Comparison of ENCODE assay signal across 29 cellular contexts in genomic region chr15:28888900-28889299, GRCh38. TPM values are rescaled to one million over a fixed set of nuclear protein-coding genes. Genes with fewer than 3 reads are reported as not detected.
DNase-seq lines count a peak whose midpoint lies in the region; ATAC-seq and TF ChIP-seq lines count a peak whose summit lies in the region.
"Had no signal": no experiment of that assay in that cellular context is flagged by ENCODE, and none has a peak within 500 bp of the region (broad histone marks: within the 10 kb centered on the region; RNA-seq: fewer than 3 reads in every experiment).

No MANE protein-coding gene starts in this region.

- H3K4me1 Mint-ChIP-seq in CD8-positive, alpha-beta T cell (ENCODE audit: low read depth): peaks cover 75% of the 10 kb centered on the region
- H3K4me1 Mint-ChIP-seq in nephron: peaks cover 39% of the 10 kb centered on the region
- H3K4me1 Mint-ChIP-seq: memory B cell had no signal

- peak; percentile 44 for DNase-seq in Ammon's horn (ENCODE audit: low spot score)
- DNase-seq in CD8-positive, alpha-beta T cell: no peak
- DNase-seq in astrocyte of the hippocampus (ENCODE audit: low read depth, low spot score): peak; percentile 46
- no peak for DNase-seq in activated CD4-positive, CD25-positive, alpha-beta regulatory T cell (lab: John Stamatoyannopoulos, UW)
- DNase-seq: Calu3; erythroblast; GM23248; kidney glomerular epithelial cell; naive B cell; NCI-H1436; NCI-H2171; OCI-M1; SHP77 treated with DMSO at 0.1 percent for 48 hours; small intestine; stimulated activated CD8-positive, alpha-beta memory T cell treated with anti-CD3 and anti-CD28 coated beads, Interleukin-4, amount 100 ng/mL, for 48 hours; testis; WERI-Rb-1 had no signal

- no peak for ATAC-seq in CD8-positive, alpha-beta T cell
- ATAC-seq in HG03378 (IDR thresholded peaks at IDR 0.05; ENCODE audit: unreplicated experiment) (no peak), GM18861 (IDR thresholded peaks at IDR 0.05; ENCODE audit: unreplicated experiment) (no peak)

- peaks cover 3% of the 10 kb centered on the region for H3K36me3 Mint-ChIP-seq in CD8-positive, alpha-beta T cell
- no peaks in the 10 kb centered on the region for H3K36me3 Mint-ChIP-seq in nephron (ENCODE audit: low read depth)
- H3K36me3 Mint-ChIP-seq: memory B cell, naive B cell had no signal

- peak overlapping the region; percentile 72 for H3K4me3 ChIP-seq in CD8-positive, alpha-beta T cell (ENCODE audit: low read depth, low read length)
- H3K4me3 ChIP-seq: GM23248, prostate gland, testis had no signal

- CTCF ChIA-PET in CD8-positive, alpha-beta T cell (lab: Charles Lee): interaction anchor here (1.3 kb wide), 1 partner anchor 85 kb away, joined by 5 read pairs; no protein-coding TSS in a partner anchor

- H3K4me3 Mint-ChIP-seq in CD8-positive, alpha-beta T cell: peak overlapping the region; percentile 91
- H3K4me3 Mint-ChIP-seq in nephron: peak overlapping the region in 2 of 3 experiments; percentile 29 to 40
- H3K4me3 Mint-ChIP-seq: activated T-helper 1 cell treated with anti-CD3 and anti-CD28 coated beads, Interleukin-12 subunit alpha, Interleukin-12 subunit beta, Interleukin-2, Interleukin-4 antibody, amounts not matched to agents 30 ng/mL and 10 ng/mL and 1 ng/mL, durations not matched to agents 14 hours and 24 hours and 36 hours; memory B cell; naive B cell; T-helper 1 cell treated with Interleukin-12 subunit alpha and Interleukin-12 subunit beta and Interleukin-4 antibody, amounts not matched to agents 30 μg/mL and 1 μg/mL, for 36 hours had no signal

- intact Hi-C loops in CD8-positive, alpha-beta T cell (cut with DNase I, micrococcal nuclease): loop anchor here in 1 of 2 experiments (5.0 kb wide), 2 partner anchors 33 to 48 kb away; no protein-coding TSS in a partner anchor

- no peaks in the 10 kb centered on the region for H3K27me3 ChIP-seq in CD8-positive, alpha-beta T cell (ENCODE audit: insufficient read depth, low read length)
- H3K27me3 ChIP-seq: testis had no signal

- H3K27ac Mint-ChIP-seq in CD8-positive, alpha-beta T cell: peak overlapping the region; percentile 99
- no peak overlapping the region for H3K27ac Mint-ChIP-seq in nephron
- H3K27ac Mint-ChIP-seq: activated T-helper 1 cell treated with anti-CD3 and anti-CD28 coated beads, Interleukin-12 subunit alpha, Interleukin-12 subunit beta, Interleukin-2, Interleukin-4 antibody, amounts not matched to agents 30 ng/mL and 10 ng/mL and 1 ng/mL, durations not matched to agents 14 hours and 24 hours and 36 hours; memory B cell; naive B cell; T-helper 1 cell treated with Interleukin-12 subunit alpha and Interleukin-12 subunit beta and Interleukin-4 antibody, amounts not matched to agents 30 μg/mL and 1 μg/mL, for 36 hours had no signal

- H3K36me3 ChIP-seq in CD8-positive, alpha-beta T cell (ENCODE audit: insufficient read depth, low read length): no peaks in the 10 kb centered on the region
- H3K36me3 ChIP-seq: prostate gland, WERI-Rb-1 had no signal

- peaks cover 67% of the 10 kb centered on the region for H3K4me1 ChIP-seq in CD8-positive, alpha-beta T cell (ENCODE audit: insufficient read depth, low read length)
- H3K4me1 ChIP-seq: prostate gland had no signal

- H3K9me3 ChIP-seq in CD8-positive, alpha-beta T cell (ENCODE audit: low read length): no peaks in the 10 kb centered on the region
- H3K9me3 ChIP-seq: prostate gland, testis had no signal

- no peaks in the 10 kb centered on the region for H3K27me3 Mint-ChIP-seq in CD8-positive, alpha-beta T cell (ENCODE audit: low read depth)
- peaks cover 12% of the 10 kb centered on the region for H3K27me3 Mint-ChIP-seq in nephron (ENCODE audit: low read depth)

- H3K9me3 Mint-ChIP-seq in CD8-positive, alpha-beta T cell: no peaks in the 10 kb centered on the region
- no peaks in the 10 kb centered on the region for H3K9me3 Mint-ChIP-seq in nephron
- H3K9me3 Mint-ChIP-seq: activated T-helper 1 cell treated with anti-CD3 and anti-CD28 coated beads, Interleukin-12 subunit alpha, Interleukin-12 subunit beta, Interleukin-2, Interleukin-4 antibody, amounts not matched to agents 30 ng/mL and 10 ng/mL and 1 ng/mL, durations not matched to agents 14 hours and 24 hours and 36 hours; memory B cell; T-helper 1 cell treated with Interleukin-12 subunit alpha and Interleukin-12 subunit beta and Interleukin-4 antibody, amounts not matched to agents 30 μg/mL and 1 μg/mL, for 36 hours had no signal

- TF ChIP-seq CTCF in CD8-positive, alpha-beta T cell (IDR thresholded peaks at IDR 0.05): no peak
- TF ChIP-seq CTCF in nephron (IDR thresholded peaks at IDR 0.05; ENCODE audit: unreplicated experiment in 3 of 3): no peak

- POLR2A ChIA-PET in CD8-positive, alpha-beta T cell (lab: Charles Lee): interaction anchor here (1.0 kb wide), 1 partner anchor 49 kb away, joined by 3 read pairs; no protein-coding TSS in a partner anchor

- peak overlapping the region; percentile 67 for H3K27ac ChIP-seq in CD8-positive, alpha-beta T cell (ENCODE audit: low read depth, low read length)
- H3K27ac ChIP-seq: GM23248, prostate gland, testis, WERI-Rb-1 had no signal

RNA-seq across cellular contexts. Expression of gene APBA2, which starts 3.1 kb away (rescaled TPM):
- total RNA-seq in CD8-positive, alpha-beta T cell: 100 to 1,000 TPM; 106 to 108 TPM
- total RNA-seq: Calu3, LHCN-M2 had no signal

RNA-seq across cellular contexts. Expression of gene GOLGA6L7, which starts 40.5 kb away (rescaled TPM):
- total RNA-seq in CD8-positive, alpha-beta T cell: not detected
- total RNA-seq: activated CD8-positive, alpha-beta memory T cell treated with anti-CD3 and anti-CD28 coated beads for 36 hours; activated T-helper 1 cell treated with anti-CD3 and anti-CD28 coated beads, Interleukin-12 subunit alpha, Interleukin-12 subunit beta, Interleukin-2, Interleukin-4 antibody, amounts not matched to agents 30 ng/mL and 10 ng/mL and 1 ng/mL, durations not matched to agents 14 hours and 24 hours and 36 hours; bronchial epithelial cell; Calu3; frontal cortex; GM23248; HT1080; LHCN-M2 had no signal

Comparison
In these comparisons a context has a peak if more than half of its experiments do, and no peak if none do; other contexts are left out.
1. DNase-seq: peak in Ammon's horn (single experiment) and astrocyte of the hippocampus (single experiment); none in CD8-positive, alpha-beta T cell (0 of 7) and activated CD4-positive, CD25-positive, alpha-beta regulatory T cell (0 of 4).